Comparison of ENCODE assay signal across 21 cellular contexts in genomic region chrX:125681058-125681457, GRCh38.
DNase-seq lines count a peak whose midpoint lies in the region; ATAC-seq and TF ChIP-seq lines count a peak whose summit lies in the region.
"Had no signal": no experiment of that assay in that cellular context is flagged by ENCODE, and none has a peak within 500 bp of the region (broad histone marks: within the 10 kb centered on the region; RNA-seq: fewer than 3 reads in every experiment).

No MANE protein-coding gene starts in this region.

- ATAC-seq in GM19463 (IDR thresholded peaks at IDR 0.05; ENCODE audit: unreplicated experiment) (peak; percentile 30), HG02884 (IDR thresholded peaks at IDR 0.05; ENCODE audit: unreplicated experiment) (peak; percentile 38), GM21423 (IDR thresholded peaks at IDR 0.05; ENCODE audit: unreplicated experiment) (no peak), SK-N-SH treated with all-trans-retinoic acid at 6 μM for 48 hours (no peak), HG03139 (IDR thresholded peaks at IDR 0.05; ENCODE audit: unreplicated experiment) (no peak)
- ATAC-seq: activated CD8-positive, alpha-beta T cell treated with anti-CD3 and anti-CD28 coated beads for 36 hours; activated naive CD4-positive, alpha-beta T cell treated with anti-CD3 and anti-CD28 coated beads, Interleukin-2, amount 50 U/mL, for 72 hours; body of pancreas; natural killer cell treated with Interleukin-12 subunit alpha and Interleukin-12 subunit beta and Interleukin-15 and Interleukin-18, amount 100 ng/mL, for 72 hours; sciatic nerve had no signal

- H3K36me3 ChIP-seq in DOHH2 (ENCODE audit: control insufficient read depth, low read length): no peaks in the 10 kb centered on the region; the same call in 1 of the 2 replicates
- H3K36me3 ChIP-seq: BE2C, Peyer's patch, upper lobe of left lung had no signal

- H3K4me2 ChIP-seq in DOHH2 (ENCODE audit: low read length): peak overlapping the region; percentile 82

- H3K79me2 ChIP-seq in DOHH2 (ENCODE audit: control insufficient read depth, low read length): no peaks in the 10 kb centered on the region
- H3K79me2 ChIP-seq: parathyroid adenoma had no signal

- H3F3A ChIP-seq in DOHH2 (ENCODE audit: control insufficient read depth, insufficient read depth): peaks cover 7% of the 10 kb centered on the region; the same call in 1 of the 2 replicates

- TF ChIP-seq CTCF in DOHH2 (IDR thresholded peaks at IDR 0.05; ENCODE audit: low read depth, low read length, poor library complexity, severe bottlenecking): no peak

- no peaks in the 10 kb centered on the region for H3K9me3 ChIP-seq in DOHH2 (ENCODE audit: control insufficient read depth, insufficient read depth, low read length)
- H3K9me3 ChIP-seq: BE2C, body of pancreas, Peyer's patch, upper lobe of left lung had no signal

- H3K4me1 ChIP-seq in DOHH2 (ENCODE audit: control insufficient read depth, low read length): peaks cover 44% of the 10 kb centered on the region
- H3K4me1 ChIP-seq: BE2C, body of pancreas, parathyroid adenoma, Peyer's patch, upper lobe of left lung had no signal

- peak; percentile 1 for DNase-seq in MV-4-11 (lab: John Stamatoyannopoulos, UW)
- no peak for DNase-seq in activated T-cell treated with anti-CD3 and anti-CD28 coated beads, Interleukin-2, amount 50 U/mL, for 1 hour
- DNase-seq: activated CD4-positive, CD25-positive, alpha-beta regulatory T cell; activated CD8-positive, alpha-beta T cell treated with anti-CD3 and anti-CD28 coated beads for 36 hours; activated T-cell treated with anti-CD3 and anti-CD28 coated beads, Interleukin-2, amount 50 U/mL, for 48 hours; BE2C; body of pancreas; NCI-H1436; Peyer's patch; stimulated activated naive CD4-positive, alpha-beta T cell treated with Interleukin-2 at 50 U/mL for 16 hours; upper lobe of left lung had no signal

- peak overlapping the region; percentile 98 for H3K27ac ChIP-seq in DOHH2 (ENCODE audit: low read depth, low read length)
- H3K27ac ChIP-seq: body of pancreas, parathyroid adenoma, Peyer's patch, upper lobe of left lung had no signal

- H3K27me3 ChIP-seq in DOHH2 (ENCODE audit: control insufficient read depth, low read length): no peaks in the 10 kb centered on the region
- H3K27me3 ChIP-seq: BE2C, body of pancreas, Peyer's patch, upper lobe of left lung had no signal

- H4K20me1 ChIP-seq in DOHH2 (ENCODE audit: control insufficient read depth, insufficient read depth, low read depth, low read length): no peaks in the 10 kb centered on the region

- H3K9me2 ChIP-seq in DOHH2 (replicated peaks; ENCODE audit: control insufficient read depth, low read length): no peaks in the 10 kb centered on the region

- H3K4me3 ChIP-seq in DOHH2 (ENCODE audit: low read length): peak overlapping the region; percentile 63
- H3K4me3 ChIP-seq: body of pancreas, Peyer's patch, upper lobe of left lung had no signal

TF ChIP-seq in SK-N-SH treated with all-trans-retinoic acid at 6 μM for 48 hours, 23 proteins besides CTCF, POLR2A, EP300 and RAD21:
- TF ChIP-seq ARNTL (CRISPR knock-in tag; IDR thresholded peaks at IDR 0.05; ENCODE audit: borderline replicate concordance, low read depth) (no peak), BACH2 (CRISPR knock-in tag; IDR thresholded peaks at IDR 0.05; ENCODE audit: borderline replicate concordance) (no peak), ZFP3 (CRISPR knock-in tag; IDR thresholded peaks at IDR 0.05) (no peak)

Comparison
In these comparisons a context has a peak if more than half of its experiments do, and no peak if none do; other contexts are left out.
1. ATAC-seq: peak in GM19463 (single experiment) and HG02884 (single experiment); none in GM21423 (single experiment), SK-N-SH treated with all-trans-retinoic acid at 6 μM for 48 hours (single experiment) and HG03139 (single experiment).